Comparison of ENCODE assay signal across 15 cellular contexts in genomic region chr6:31528307-31528777, GRCh38. TPM values are rescaled to one million over a fixed set of nuclear protein-coding genes. Genes with fewer than 3 reads are reported as not detected.
A peak's percentile ranks its signal among the peaks of the same experiment; 100 is the strongest.
DNase-seq lines count a peak whose midpoint lies in the region; ATAC-seq, FAIRE-seq and TF ChIP-seq lines count a peak whose summit lies in the region.
"Had no signal": no experiment of that assay in that cellular context is flagged by ENCODE, and none has a peak within 500 bp of the region (broad histone marks: within the 10 kb centered on the region; RNA-seq: fewer than 3 reads in every experiment).

No MANE protein-coding gene starts in this region.

- H3K4me1 ChIP-seq in DND-41 (ENCODE audit: insufficient read depth, low read length) (no peaks in the 10 kb centered on the region), Karpas-422 (ENCODE audit: low read length) (no peaks in the 10 kb centered on the region), GM12878 (ENCODE audit: control insufficient read depth, insufficient read depth, low read length) (no peaks in the 10 kb centered on the region), neuronal stem cell (ENCODE audit: control insufficient read depth in 2 of 2, insufficient read depth in 1 of 2, low read depth in 1 of 2, low read length in 2 of 2) (peaks cover 0 to 2% of the 10 kb centered on the region in 2 donors), ovary (ENCODE audit: insufficient read depth) (peaks cover 3% of the 10 kb centered on the region)

- H3K9ac ChIP-seq in DND-41 (ENCODE audit: low read depth, low read length) (no peak overlapping the region), Karpas-422 (ENCODE audit: low read length) (no peak overlapping the region), GM12878 (ENCODE audit: control insufficient read depth, insufficient read depth, low read length) (no peak overlapping the region), neuronal stem cell (ENCODE audit: low read depth, low read length, poor library complexity) (no peak overlapping the region)

- H3K79me1 ChIP-seq in neuronal stem cell (ENCODE audit: low read depth, low read length): no peaks in the 10 kb centered on the region

- no peak for FAIRE-seq in GM12878 (lab: Jason Lieb, UNC)
- FAIRE-seq: islet of Langerhans had no signal

- no peak overlapping the region for H3K18ac ChIP-seq in neuronal stem cell (ENCODE audit: low read length)

- H3K4me2 ChIP-seq in DND-41 (ENCODE audit: insufficient read depth, low read length) (no peak overlapping the region), Karpas-422 (ENCODE audit: low read depth, low read length, poor library complexity, severe bottlenecking) (no peak overlapping the region), GM12878 (ENCODE audit: control insufficient read depth, insufficient read depth) (no peak overlapping the region), neuronal stem cell (ENCODE audit: insufficient read depth, low read length, poor library complexity, severe bottlenecking) (no peak overlapping the region)

- BruUV-seq in GM12878 (replicated peaks; lab: Mats Ljungman, UMichigan): no TSS peak

- in situ Hi-C loops in GM12878 (cut with MboI): no loop called here

- 90% methylated on average over 4 of the region's 4 CpGs for WGBS in GM12878 (ENCODE audit: insufficient coverage, insufficient replicate concordance, low lambda C conversion rate, missing lambda C conversion rate)
- WGBS in neuronal stem cell (ENCODE audit: extremely low coverage in 2 of 2, insufficient read length in 2 of 2, insufficient replicate concordance in 1 of 2), 2 donors: no CpG with 5 or more reads among the region's 4 CpGs
- WGBS in ovary, 3 donors: 40 to 78% (median 50%) methylated on average over 4 of the region's 4 CpGs

- no peak overlapping the region for H2BK15ac ChIP-seq in neuronal stem cell (ENCODE audit: low read length)

- H4K8ac ChIP-seq in neuronal stem cell (ENCODE audit: low read depth, low read length): no peak overlapping the region

- no peak overlapping the region for H4K91ac ChIP-seq in neuronal stem cell (ENCODE audit: low read depth, low read length, poor library complexity)

- TF ChIP-seq CTCF in DND-41 (IDR thresholded peaks at IDR 0.05; ENCODE audit: borderline replicate concordance, extremely low read depth, low read length, poor library complexity, severe bottlenecking) (peak; percentile 4), GM12878 (IDR thresholded peaks at IDR 0.05 in 2 of 3, conservative IDR thresholded peaks at IDR 0.05 in 1 of 3; ENCODE audit: control insufficient read depth in 2 of 3, extremely low read depth in 1 of 3, insufficient read depth in 1 of 3, low read depth in 3 of 3, low read length in 3 of 3) (no peak), ovary (IDR thresholded peaks at IDR 0.05) (no peak)

- TF ChIP-seq POLR2A in GM12878 (IDR thresholded peaks at IDR 0.05; ENCODE audit: low read depth, low read length) (no peak), ovary (IDR thresholded peaks at IDR 0.05) (no peak)

- SMC1A ChIA-PET in GM12878 (lab: Charles Lee; ENCODE audit: uncharacterized antibody, unreplicated experiment): interaction anchor here (1.8 kb wide), 1 partner anchor 13 kb away, joined by 5 read pairs; the partner anchor contains the start of gene DDX39B

- H4K20me1 ChIP-seq in DND-41 (ENCODE audit: insufficient read depth, low read length) (peaks cover 42% of the 10 kb centered on the region), Karpas-422 (ENCODE audit: insufficient read depth, low read depth, low read length) (peaks cover 6% of the 10 kb centered on the region; the same call in 1 of the 2 replicates), GM12878 (ENCODE audit: control insufficient read depth, insufficient read depth) (no peaks in the 10 kb centered on the region)

- H3K27ac ChIP-seq in DND-41 (ENCODE audit: low read length) (no peak overlapping the region), Karpas-422 (ENCODE audit: low read length) (no peak overlapping the region), GM12878 (ENCODE audit: control insufficient read depth, insufficient read depth) (no peak overlapping the region), neuronal stem cell (replicated peaks; ENCODE audit: low read length) (peak overlapping the region; percentile 0), ovary (no peak overlapping the region)
- H3K27ac ChIP-seq: epithelial cell of prostate, VCaP had no signal

- H3K79me2 ChIP-seq in DND-41 (ENCODE audit: insufficient read depth, low read length): peaks cover 3% of the 10 kb centered on the region; the same call in 1 of the 2 replicates
- H3K79me2 ChIP-seq in Karpas-422 (ENCODE audit: low read length): no peaks in the 10 kb centered on the region
- H3K79me2 ChIP-seq in GM12878 (ENCODE audit: control insufficient read depth, insufficient read depth, low read length): no peaks in the 10 kb centered on the region; the same call in 1 of the 2 replicates

- no peak overlapping the region for H2BK12ac ChIP-seq in neuronal stem cell (ENCODE audit: low read length)

- no peaks in the 10 kb centered on the region for H3K9me2 ChIP-seq in Karpas-422 (replicated peaks; ENCODE audit: insufficient read depth, low read length)

- intact Hi-C loops in GM12878 (cut with micrococcal nuclease; ENCODE audit: unreplicated experiment): no loop called here
- intact Hi-C loops in ovary (cut with DNase I): no loop called here

- H2AFZ ChIP-seq in DND-41 (ENCODE audit: low read depth, low read length) (no peak overlapping the region), Karpas-422 (ENCODE audit: low read length) (no peak overlapping the region), GM12878 (ENCODE audit: control insufficient read depth, low read depth, low read length) (no peak overlapping the region), neuronal stem cell (ENCODE audit: low read length) (no peak overlapping the region)

- DNase-seq in DND-41 (no peak), Karpas-422 (peak; percentile 59), GM12878 (ENCODE audit: low read depth, low spot score) (no peak), neuronal stem cell (ENCODE audit: low spot score) (no peak), KG1 (lab: John Stamatoyannopoulos, UW) (no peak), ovary (no peak)
- DNase-seq: C1 segment of cervical spinal cord, cerebellar nuclear complex, glutamatergic neuron had no signal

- no peak overlapping the region for H3K23ac ChIP-seq in neuronal stem cell (ENCODE audit: low read depth, low read length, poor library complexity)

- CTCF ChIA-PET in GM12878 (lab: Yijun Ruan, JAX): interaction anchor here (2.0 kb wide), 1 partner anchor 34 kb away, joined by 4 read pairs; no protein-coding TSS in a partner anchor

- no peak for TF ChIP-seq RAD21 in GM12878 (IDR thresholded peaks at IDR 0.05; ENCODE audit: insufficient read depth, low read depth, low read length)

- no peak overlapping the region for H2BK120ac ChIP-seq in neuronal stem cell (ENCODE audit: low read depth, low read length)

- no peaks in the 10 kb centered on the region for H3K27me3 ChIP-seq in DND-41 (ENCODE audit: insufficient read depth, low read length, poor library complexity)
- H3K27me3 ChIP-seq in Karpas-422 (ENCODE audit: low read length): no peaks in the 10 kb centered on the region
- H3K27me3 ChIP-seq in GM12878 (replicated peaks in 1 of 2; ENCODE audit: control insufficient read depth in 2 of 2, insufficient read depth in 2 of 2, low read length in 1 of 2): no peaks in the 10 kb centered on the region
- H3K27me3 ChIP-seq in neuronal stem cell (ENCODE audit: control insufficient read depth in 3 of 3, insufficient read depth in 3 of 3, low read depth in 1 of 3, low read length in 3 of 3): no peaks in the 10 kb centered on the region
- H3K27me3 ChIP-seq in ovary: no peaks in the 10 kb centered on the region

- H3K9me3 ChIP-seq in DND-41 (ENCODE audit: insufficient read depth, low read length, severe bottlenecking) (no peaks in the 10 kb centered on the region), Karpas-422 (ENCODE audit: low read length) (no peaks in the 10 kb centered on the region), GM12878 (replicated peaks; ENCODE audit: control insufficient read depth, insufficient read depth, low read length) (no peaks in the 10 kb centered on the region), neuronal stem cell (replicated peaks in 1 of 2; ENCODE audit: control insufficient read depth in 2 of 2, insufficient read depth in 1 of 2, low read depth in 1 of 2, low read length in 2 of 2) (peaks cover 0 to 2% of the 10 kb centered on the region in 2 donors), ovary (no peaks in the 10 kb centered on the region)

- POLR2A ChIA-PET in GM12878 (lab: Charles Lee): interaction anchor here (0.7 kb wide), 1 partner anchor 38 kb away, joined by 3 read pairs; no protein-coding TSS in a partner anchor

- no peak for TF ChIP-seq EP300 in GM12878 (IDR thresholded peaks at IDR 0.05; ENCODE audit: borderline replicate concordance in 1 of 2, control insufficient read depth in 1 of 2, low read depth in 2 of 2, low read length in 2 of 2)
- TF ChIP-seq EP300 in ovary (IDR thresholded peaks at IDR 0.05): no peak

- H3K36me3 ChIP-seq in DND-41 (ENCODE audit: insufficient read depth, low read length) (peaks cover 39% of the 10 kb centered on the region), Karpas-422 (ENCODE audit: insufficient read depth, low read length) (peaks cover 32% of the 10 kb centered on the region; the same call in 1 of the 2 replicates), GM12878 (ENCODE audit: control insufficient read depth in 2 of 2, insufficient read depth in 2 of 2, low read length in 1 of 2) (peaks cover 9 to 12% of the 10 kb centered on the region in 2 experiments), neuronal stem cell (replicated peaks in 1 of 2; ENCODE audit: control insufficient read depth in 2 of 2, insufficient read depth in 2 of 2, low read length in 2 of 2) (peaks cover 28 to 41% of the 10 kb centered on the region in 2 donors), ovary (no peaks in the 10 kb centered on the region)

- H2BK5ac ChIP-seq in neuronal stem cell (ENCODE audit: low read length): no peak overlapping the region

- H3K4ac ChIP-seq in neuronal stem cell (ENCODE audit: low read length): no peak overlapping the region

- no peak overlapping the region for H2AK5ac ChIP-seq in neuronal stem cell (ENCODE audit: low read depth, low read length)

- ATAC-seq in DND-41 (ENCODE audit: insufficient read depth, low read depth) (peak; percentile 20), GM12878 (peak; percentile 28), GM21717 (IDR thresholded peaks at IDR 0.05; ENCODE audit: unreplicated experiment) (no peak)

- no peak overlapping the region for H3K4me3 ChIP-seq in DND-41 (ENCODE audit: low read depth in 1 of 2, low read length in 2 of 2)
- H3K4me3 ChIP-seq in Karpas-422 (ENCODE audit: low read length): no peak overlapping the region
- no peak overlapping the region for H3K4me3 ChIP-seq in GM12878
- no peak overlapping the region for H3K4me3 ChIP-seq in neuronal stem cell (ENCODE audit: low read length in 2 of 2)
- no peak overlapping the region for H3K4me3 ChIP-seq in ovary

- RAD21 ChIA-PET in GM12878 (lab: Charles Lee; ENCODE audit: unreplicated experiment): interaction anchor here (0.7 kb wide), 1 partner anchor 34 kb away, joined by 3 read pairs; no protein-coding TSS in a partner anchor

- H3K14ac ChIP-seq in neuronal stem cell (ENCODE audit: low read length): no peak overlapping the region

RNA-seq across cellular contexts. Expression of gene MCCD1, which starts 0.4 kb away (rescaled TPM):
- total RNA-seq in Karpas-422 (2014; rRNA removed; shearing (Covaris generic); ENCODE audit: low replicate concordance): not detected in 2 replicates
- total RNA-seq in GM12878 (2013; cell fraction: nucleolus; rRNA removed): not detected in 2 replicates
- total RNA-seq in GM12878 (2014; rRNA removed): not detected in 2 replicates
- not detected in 2 replicates for total RNA-seq in GM12878 (2014; rRNA removed; fragmentation: Illumina TruSeq; extraction: Trizol)
- not detected in 2 replicates for total RNA-seq in GM12878 (2021)
- polyA plus RNA-seq in GM12878 (2011; ENCODE audit: low read depth): not detected
- not detected in 2 replicates for polyA plus RNA-seq in GM12878 (2011; rRNA removed)
- polyA plus RNA-seq in GM12878 (2011; cell fraction: cytosol; rRNA removed): not detected in 2 replicates
- polyA plus RNA-seq in GM12878 (2011; cell fraction: nucleus; rRNA removed): not detected in 2 replicates
- polyA plus RNA-seq in GM12878 (2012): 0.18 TPM in 1 of 2 replicates, not detected in the other
- not detected in 2 replicates for polyA plus RNA-seq in GM12878 (2014; fragmentation: Illumina TruSeq; extraction: Trizol)
- polyA plus RNA-seq in GM12878 (2014; fragmentation: Nextera tagmentation; extraction: Ambion mirVana): not detected
- polyA plus RNA-seq in GM12878 (2014; rRNA removed): not detected in 2 replicates
- polyA plus RNA-seq in GM12878 (2016; fragmentation: Nextera tagmentation; extraction: Ambion mirVana): not detected
- polyA minus RNA-seq in GM12878 (2011; rRNA and poly(A)+ RNA removed): not detected in 2 replicates
- polyA minus RNA-seq in GM12878 (2011; cell fraction: cytosol; rRNA and poly(A)+ RNA removed): not detected in 2 replicates
- not detected in 2 replicates for polyA minus RNA-seq in GM12878 (2011; cell fraction: nucleus; rRNA and poly(A)+ RNA removed)
- polyA plus RNA-seq in neuronal stem cell (2013, experiment 1 of 2): not detected
- polyA plus RNA-seq in neuronal stem cell (2013, experiment 2 of 2): not detected
- total RNA-seq in ovary: not detected
- not detected for polyA plus RNA-seq in ovary
- total RNA-seq: posterior vena cava, temporal lobe had no signal

RNA-seq across cellular contexts. Expression of gene DDX39B, which starts 13.5 kb away (rescaled TPM):
- 412 and 561 TPM in 2 replicates for total RNA-seq in Karpas-422 (2014; rRNA removed; shearing (Covaris generic); ENCODE audit: low replicate concordance)
- 503 and 551 TPM in 2 replicates for total RNA-seq in GM12878 (2013; cell fraction: nucleolus; rRNA removed)
- total RNA-seq in GM12878 (2014; rRNA removed) (542 and 564 TPM in 2 replicates), GM12878 (2014; rRNA removed; fragmentation: Illumina TruSeq; extraction: Trizol) (316 and 317 TPM in 2 replicates), GM12878 (2021) (337 and 345 TPM in 2 replicates), ovary (100 to 1,000 TPM; 212 to 404 (median 362) TPM)
- 166 TPM for polyA plus RNA-seq in GM12878 (2011; ENCODE audit: low read depth)
- polyA plus RNA-seq in GM12878 (2011; rRNA removed) (399 and 625 TPM in 2 replicates), GM12878 (2014; fragmentation: Illumina TruSeq; extraction: Trizol) (379 and 384 TPM in 2 replicates), GM12878 (2014; fragmentation: Nextera tagmentation; extraction: Ambion mirVana) (100 to 1,000 TPM; 271 to 277 TPM), GM12878 (2014; rRNA removed) (661 and 728 TPM in 2 replicates), GM12878 (2016; fragmentation: Nextera tagmentation; extraction: Ambion mirVana) (100 to 1,000 TPM; 275 to 296 TPM), ovary (100 to 1,000 TPM; 219 to 278 TPM)
- polyA plus RNA-seq in GM12878 (2011; cell fraction: cytosol; rRNA removed): 854 and 1,032 TPM in 2 replicates
- polyA plus RNA-seq in GM12878 (2011; cell fraction: nucleus; rRNA removed): 1,451 and 1,606 TPM in 2 replicates
- 337 and 387 TPM in 2 replicates for polyA plus RNA-seq in GM12878 (2012)
- 683 and 1,173 TPM in 2 replicates for polyA minus RNA-seq in GM12878 (2011; rRNA and poly(A)+ RNA removed)
- 192 and 243 TPM in 2 replicates for polyA minus RNA-seq in GM12878 (2011; cell fraction: cytosol; rRNA and poly(A)+ RNA removed)
- polyA minus RNA-seq in GM12878 (2011; cell fraction: nucleus; rRNA and poly(A)+ RNA removed): 336 and 534 TPM in 2 replicates
- polyA plus RNA-seq in neuronal stem cell (2013, experiment 1 of 2): 297 TPM
- polyA plus RNA-seq in neuronal stem cell (2013, experiment 2 of 2): 291 TPM

RNA-seq across cellular contexts. Expression of gene ATP6V1G2, which starts 18.1 kb away (rescaled TPM):
- 15.2 and 34.9 TPM in 2 replicates for total RNA-seq in Karpas-422 (2014; rRNA removed; shearing (Covaris generic); ENCODE audit: low replicate concordance)
- 3.5 and 6.3 TPM in 2 replicates for total RNA-seq in GM12878 (2013; cell fraction: nucleolus; rRNA removed)
- 2.2 and 2.5 TPM in 2 replicates for total RNA-seq in GM12878 (2014; rRNA removed)
- 2.7 and 2.9 TPM in 2 replicates for total RNA-seq in GM12878 (2014; rRNA removed; fragmentation: Illumina TruSeq; extraction: Trizol)
- 2.5 and 3.5 TPM in 2 replicates for total RNA-seq in GM12878 (2021)
- polyA plus RNA-seq in GM12878 (2011; ENCODE audit: low read depth): 2.1 TPM
- 8.9 and 11.1 TPM in 2 replicates for polyA plus RNA-seq in GM12878 (2011; rRNA removed)
- polyA plus RNA-seq in GM12878 (2011; cell fraction: cytosol; rRNA removed): 4.8 and 5.9 TPM in 2 replicates
- polyA plus RNA-seq in GM12878 (2011; cell fraction: nucleus; rRNA removed): 12.0 and 12.5 TPM in 2 replicates
- 2.4 and 3.1 TPM in 2 replicates for polyA plus RNA-seq in GM12878 (2012)
- polyA plus RNA-seq in GM12878 (2014; fragmentation: Illumina TruSeq; extraction: Trizol): 4.3 and 4.9 TPM in 2 replicates
- polyA plus RNA-seq in GM12878 (2014; fragmentation: Nextera tagmentation; extraction: Ambion mirVana): under 1 TPM; 0.45 to 0.58 TPM
- 2.6 and 3.5 TPM in 2 replicates for polyA plus RNA-seq in GM12878 (2014; rRNA removed)
- 1 to 10 TPM; 2.8 to 3.1 TPM for polyA plus RNA-seq in GM12878 (2016; fragmentation: Nextera tagmentation; extraction: Ambion mirVana)
- 1.7 and 2.7 TPM in 2 replicates for polyA minus RNA-seq in GM12878 (2011; rRNA and poly(A)+ RNA removed)
- 0.94 TPM in 1 of 2 replicates, not detected in the other for polyA minus RNA-seq in GM12878 (2011; cell fraction: cytosol; rRNA and poly(A)+ RNA removed)
- 1.8 and 2.3 TPM in 2 replicates for polyA minus RNA-seq in GM12878 (2011; cell fraction: nucleus; rRNA and poly(A)+ RNA removed)
- polyA plus RNA-seq in neuronal stem cell (2013, experiment 1 of 2): 6.0 TPM
- 5.1 TPM for polyA plus RNA-seq in neuronal stem cell (2013, experiment 2 of 2)
- total RNA-seq in ovary: 1 to 10 TPM in 6 of 7 donors, under 1 TPM in 1; 0.93 to 3.7 (median 2.3) TPM
- polyA plus RNA-seq in ovary: 1 to 10 TPM; 3.0 to 9.3 TPM

RNA-seq across cellular contexts. Expression of gene NFKBIL1, which starts 19.1 kb away (rescaled TPM):
- total RNA-seq in Karpas-422 (2014; rRNA removed; shearing (Covaris generic); ENCODE audit: low replicate concordance): 21.8 and 46.1 TPM in 2 replicates
- 15.8 and 17.1 TPM in 2 replicates for total RNA-seq in GM12878 (2013; cell fraction: nucleolus; rRNA removed)
- 11.2 and 14.1 TPM in 2 replicates for total RNA-seq in GM12878 (2014; rRNA removed)
- total RNA-seq in GM12878 (2014; rRNA removed; fragmentation: Illumina TruSeq; extraction: Trizol): 5.3 and 5.4 TPM in 2 replicates
- total RNA-seq in GM12878 (2021): 11.9 and 12.0 TPM in 2 replicates
- polyA plus RNA-seq in GM12878 (2011; ENCODE audit: low read depth): 3.5 TPM
- polyA plus RNA-seq in GM12878 (2011; rRNA removed): 3.1 and 5.9 TPM in 2 replicates
- 9.2 and 15.5 TPM in 2 replicates for polyA plus RNA-seq in GM12878 (2011; cell fraction: cytosol; rRNA removed)
- 17.1 and 26.5 TPM in 2 replicates for polyA plus RNA-seq in GM12878 (2011; cell fraction: nucleus; rRNA removed)
- 15.7 and 19.0 TPM in 2 replicates for polyA plus RNA-seq in GM12878 (2012)
- polyA plus RNA-seq in GM12878 (2014; fragmentation: Illumina TruSeq; extraction: Trizol): 0.65 and 1.5 TPM in 2 replicates
- under 1 TPM; 0.19 to 0.64 TPM for polyA plus RNA-seq in GM12878 (2014; fragmentation: Nextera tagmentation; extraction: Ambion mirVana)
- 13.9 and 15.1 TPM in 2 replicates for polyA plus RNA-seq in GM12878 (2014; rRNA removed)
- 10 to 100 TPM in 1 of 2 experiments, 1 to 10 TPM in 1; 8.2 to 11.1 TPM for polyA plus RNA-seq in GM12878 (2016; fragmentation: Nextera tagmentation; extraction: Ambion mirVana)
- polyA minus RNA-seq in GM12878 (2011; rRNA and poly(A)+ RNA removed): 2.8 and 7.6 TPM in 2 replicates
- 3.7 and 6.3 TPM in 2 replicates for polyA minus RNA-seq in GM12878 (2011; cell fraction: cytosol; rRNA and poly(A)+ RNA removed)
- 4.5 and 11.0 TPM in 2 replicates for polyA minus RNA-seq in GM12878 (2011; cell fraction: nucleus; rRNA and poly(A)+ RNA removed)
- polyA plus RNA-seq in neuronal stem cell (2013, experiment 1 of 2): 22.2 TPM
- 22.0 TPM for polyA plus RNA-seq in neuronal stem cell (2013, experiment 2 of 2)
- total RNA-seq in ovary: 10 to 100 TPM; 23.6 to 32.4 (median 27.5) TPM
- 10 to 100 TPM in 1 of 2 donors, 1 to 10 TPM in 1; 8.2 to 46.0 TPM for polyA plus RNA-seq in ovary

RNA-seq across cellular contexts. Expression of gene MICB, which starts 30.4 kb away (rescaled TPM):
- 13.2 and 15.7 TPM in 2 replicates for total RNA-seq in Karpas-422 (2014; rRNA removed; shearing (Covaris generic); ENCODE audit: low replicate concordance)
- total RNA-seq in GM12878 (2013; cell fraction: nucleolus; rRNA removed): 21.0 and 25.4 TPM in 2 replicates
- total RNA-seq in GM12878 (2014; rRNA removed) (21.6 and 21.9 TPM in 2 replicates), GM12878 (2014; rRNA removed; fragmentation: Illumina TruSeq; extraction: Trizol) (17.6 TPM in 2 replicates), GM12878 (2021) (15.6 and 18.0 TPM in 2 replicates), ovary (1 to 10 TPM in 4 of 7 donors, under 1 TPM in 3; 0.57 to 1.7 (median 1.3) TPM)
- polyA plus RNA-seq in GM12878 (2011; ENCODE audit: low read depth): 7.4 TPM
- polyA plus RNA-seq in GM12878 (2011; rRNA removed) (26.6 and 37.1 TPM in 2 replicates), GM12878 (2014; fragmentation: Illumina TruSeq; extraction: Trizol) (25.2 and 29.8 TPM in 2 replicates), GM12878 (2014; fragmentation: Nextera tagmentation; extraction: Ambion mirVana) (10 to 100 TPM in 1 of 2 experiments, 1 to 10 TPM in 1; 9.0 to 11.3 TPM), GM12878 (2014; rRNA removed) (23.7 and 25.5 TPM in 2 replicates), GM12878 (2016; fragmentation: Nextera tagmentation; extraction: Ambion mirVana) (10 to 100 TPM; 12.1 to 12.6 TPM), ovary (10 to 100 TPM in 1 of 2 donors, under 1 TPM in 1; 0.48 to 10.6 TPM)
- polyA plus RNA-seq in GM12878 (2011; cell fraction: cytosol; rRNA removed): 37.5 and 41.0 TPM in 2 replicates
- polyA plus RNA-seq in GM12878 (2011; cell fraction: nucleus; rRNA removed): 44.5 and 47.1 TPM in 2 replicates
- 9.0 and 13.7 TPM in 2 replicates for polyA plus RNA-seq in GM12878 (2012)
- 45.5 and 57.2 TPM in 2 replicates for polyA minus RNA-seq in GM12878 (2011; rRNA and poly(A)+ RNA removed)
- 13.1 and 14.6 TPM in 2 replicates for polyA minus RNA-seq in GM12878 (2011; cell fraction: cytosol; rRNA and poly(A)+ RNA removed)
- polyA minus RNA-seq in GM12878 (2011; cell fraction: nucleus; rRNA and poly(A)+ RNA removed): 9.9 and 19.3 TPM in 2 replicates
- 9.5 TPM for polyA plus RNA-seq in neuronal stem cell (2013, experiment 1 of 2)
- polyA plus RNA-seq in neuronal stem cell (2013, experiment 2 of 2): 9.4 TPM
